In the genomic region with DNA sequence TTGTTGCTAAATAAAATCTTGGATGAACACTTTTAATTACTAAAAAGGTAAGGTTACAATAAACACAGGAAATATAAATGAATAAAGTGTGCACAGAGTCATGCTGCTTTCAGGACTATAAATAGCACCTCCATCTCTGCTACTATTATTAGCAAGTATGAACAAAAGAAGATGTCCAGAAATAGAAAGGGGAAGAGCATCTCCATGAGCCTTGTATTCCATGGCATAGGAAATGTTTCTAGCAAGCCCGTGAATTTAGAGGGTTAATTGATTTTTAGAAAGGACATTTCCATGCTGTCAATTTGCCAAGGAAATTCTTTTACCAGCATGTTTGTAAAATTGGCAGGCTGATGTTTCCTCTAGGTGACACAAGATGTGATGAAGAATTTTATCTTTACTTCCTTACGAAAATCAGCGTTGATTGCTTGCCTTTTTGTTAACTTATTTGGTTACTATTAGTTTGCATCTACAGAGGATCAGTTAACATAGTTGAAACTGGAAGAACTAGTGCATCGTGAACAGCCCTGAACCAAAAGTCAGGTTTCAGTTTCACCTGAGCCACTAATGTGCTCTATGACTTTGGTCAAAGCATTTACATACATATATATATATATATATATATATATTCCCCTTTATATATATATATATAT, we compare ENCODE assay signal across 15 cellular contexts. TPM values are rescaled to one million over a fixed set of nuclear protein-coding genes. Genes with fewer than 3 reads are reported as not detected.
A peak's percentile ranks its signal among the peaks of the same experiment; 100 is the strongest.
DNase-seq lines count a peak whose midpoint lies in the region; ATAC-seq and TF ChIP-seq lines count a peak whose summit lies in the region.
"Had no signal": no experiment of that assay in that cellular context is flagged by ENCODE, and none has a peak within 500 bp of the region (broad histone marks: within the 10 kb centered on the region; RNA-seq: fewer than 3 reads in every experiment).

No MANE protein-coding gene starts in this region.

- H2AFZ ChIP-seq in OCI-LY7 (ENCODE audit: low read length) (no peak overlapping the region), neuronal stem cell (ENCODE audit: low read length) (no peak overlapping the region)

- no peak overlapping the region for H3K9ac ChIP-seq in neuronal stem cell (ENCODE audit: low read depth, low read length, poor library complexity)

- TF ChIP-seq CTCF in OCI-LY7 (conservative IDR thresholded peaks at IDR 0.05; ENCODE audit: low read length), result no peak

- H3K4me2 ChIP-seq in OCI-LY7 (ENCODE audit: low read length), result peak overlapping the region; percentile 43
- no peak overlapping the region for H3K4me2 ChIP-seq in neuronal stem cell (ENCODE audit: insufficient read depth, low read length, poor library complexity, severe bottlenecking)

- peak; percentile 9 for DNase-seq in OCI-LY7 (ENCODE audit: low spot score)
- DNase-seq in neuronal stem cell (ENCODE audit: low spot score), result no peak
- no peak for DNase-seq in NCI-H146 treated with DMSO at 0.1 percent for 48 hours (lab: John Stamatoyannopoulos, UW; ENCODE audit: unreplicated experiment)
- DNase-seq in GM03348 (ENCODE audit: low spot score), result no peak
- no peak for DNase-seq in stimulated activated CD4-positive, alpha-beta T cell treated with anti-CD3 and anti-CD28 coated beads, Interleukin-4, amount 100 ng/mL, for 1 hour
- DNase-seq: activated CD8-positive, alpha-beta memory T cell treated with anti-CD3 and anti-CD28 coated beads for 24 hours; CD8-positive, alpha-beta T cell; effector CD8-positive, alpha-beta T cell; hypothalamus; NCI-H524; SW 1271 had no signal

- H2BK5ac ChIP-seq in neuronal stem cell (ENCODE audit: low read length), result no peak overlapping the region

- no peak overlapping the region for H3K4ac ChIP-seq in neuronal stem cell (ENCODE audit: low read length)

- BruUV-seq in OCI-LY7 (replicated peaks; lab: Mats Ljungman, UMichigan), result no TSS peak

- H4K20me1 ChIP-seq in OCI-LY7 (ENCODE audit: insufficient read depth, low read length), result no peaks in the 10 kb centered on the region

- no peaks in the 10 kb centered on the region for H3K9me3 ChIP-seq in OCI-LY7 (ENCODE audit: low read length)
- H3K9me3 ChIP-seq in neuronal stem cell (replicated peaks in 1 of 2; ENCODE audit: control insufficient read depth in 2 of 2, insufficient read depth in 1 of 2, low read depth in 1 of 2, low read length in 2 of 2), result no peaks in the 10 kb centered on the region

- POLR2A ChIA-PET in OCI-LY7 (lab: Charles Lee), result interaction anchor here (0.5 to 1.5 kb wide), 4 partner anchors 18 to 452 kb away, joined by 3 to 4 read pairs (median 4); no protein-coding TSS in a partner anchor

- no peak overlapping the region for H3K14ac ChIP-seq in neuronal stem cell (ENCODE audit: low read length)

- ATAC-seq in GM18517 (IDR thresholded peaks at IDR 0.05; ENCODE audit: unreplicated experiment) (peak; percentile 94), GM21381 (IDR thresholded peaks at IDR 0.05; ENCODE audit: unreplicated experiment) (peak; percentile 97), HG03039 (IDR thresholded peaks at IDR 0.05; ENCODE audit: unreplicated experiment) (peak; percentile 79)
- ATAC-seq: CD8-positive, alpha-beta T cell; stimulated activated memory B cell treated with anti-CD40 and anti-IgM and Interleukin-4, amounts not matched to agents 10 μg/mL and 1 μg/mL and 100 μg/mL, for 72 hours had no signal

- no peaks in the 10 kb centered on the region for H3K36me3 ChIP-seq in OCI-LY7 (ENCODE audit: insufficient read depth, low read length)
- no peaks in the 10 kb centered on the region for H3K36me3 ChIP-seq in neuronal stem cell (replicated peaks in 1 of 2; ENCODE audit: control insufficient read depth in 2 of 2, insufficient read depth in 2 of 2, low read length in 2 of 2)

- no CpG with 5 or more reads among the region's 4 CpGs for WGBS in neuronal stem cell (ENCODE audit: extremely low coverage in 2 of 2, insufficient read length in 2 of 2, insufficient replicate concordance in 1 of 2), 2 donors

- no peak overlapping the region for H2BK120ac ChIP-seq in neuronal stem cell (ENCODE audit: low read depth, low read length)

- CTCF ChIA-PET in OCI-LY7 (lab: Charles Lee; ENCODE audit: unreplicated experiment), result no interaction called here

- no peak overlapping the region for H3K27ac ChIP-seq in OCI-LY7 (ENCODE audit: low read depth, low read length, poor library complexity, severe bottlenecking)
- no peak overlapping the region for H3K27ac ChIP-seq in neuronal stem cell (replicated peaks; ENCODE audit: low read length)

- no peak overlapping the region for H2AK5ac ChIP-seq in neuronal stem cell (ENCODE audit: low read depth, low read length)

- intact Hi-C loops in OCI-LY7 (cut with micrococcal nuclease; ENCODE audit: unreplicated experiment), result no loop called here

- H3K23ac ChIP-seq in neuronal stem cell (ENCODE audit: low read depth, low read length, poor library complexity), result no peak overlapping the region

- H3K79me2 ChIP-seq in OCI-LY7 (ENCODE audit: insufficient read depth, low read depth, low read length), result no peaks in the 10 kb centered on the region

- H2BK15ac ChIP-seq in neuronal stem cell (ENCODE audit: low read length), result no peak overlapping the region

- H3K4me3 ChIP-seq in OCI-LY7 (ENCODE audit: low read depth, low read length, poor library complexity, severe bottlenecking) (no peak overlapping the region), neuronal stem cell (ENCODE audit: low read length in 2 of 2) (no peak overlapping the region)

- H4K8ac ChIP-seq in neuronal stem cell (ENCODE audit: low read depth, low read length), result no peak overlapping the region

- peaks cover 29% of the 10 kb centered on the region for H3K4me1 ChIP-seq in OCI-LY7 (ENCODE audit: insufficient read depth, low read length, poor library complexity, severe bottlenecking)
- H3K4me1 ChIP-seq in neuronal stem cell (ENCODE audit: control insufficient read depth in 2 of 2, insufficient read depth in 1 of 2, low read depth in 1 of 2, low read length in 2 of 2), result peaks cover 0 to 3% of the 10 kb centered on the region in 2 donors

- no peaks in the 10 kb centered on the region for H3K9me2 ChIP-seq in OCI-LY7 (ENCODE audit: insufficient read depth, low read length)

- no peak overlapping the region for H3K18ac ChIP-seq in neuronal stem cell (ENCODE audit: low read length)

- no peak overlapping the region for H4K91ac ChIP-seq in neuronal stem cell (ENCODE audit: low read depth, low read length, poor library complexity)

- no peaks in the 10 kb centered on the region for H3K27me3 ChIP-seq in neuronal stem cell (ENCODE audit: control insufficient read depth in 3 of 3, insufficient read depth in 3 of 3, low read depth in 1 of 3, low read length in 3 of 3)

- no peaks in the 10 kb centered on the region for H3K79me1 ChIP-seq in neuronal stem cell (ENCODE audit: low read depth, low read length)

- H2BK12ac ChIP-seq in neuronal stem cell (ENCODE audit: low read length), result no peak overlapping the region

RNA-seq across cellular contexts. Expression of a gene that starts 45.3 kb away (rescaled TPM):
- total RNA-seq in OCI-LY7 (2014; rRNA removed; shearing (Covaris generic)), result 1.1 and 2.3 TPM in 2 replicates
- 3.9 and 5.4 TPM in 2 replicates for total RNA-seq in OCI-LY7 (2022)
- 0.07 TPM for polyA plus RNA-seq in neuronal stem cell (2013, experiment 1 of 2)
- 0.07 TPM for polyA plus RNA-seq in neuronal stem cell (2013, experiment 2 of 2)
- total RNA-seq: CD8-positive, alpha-beta T cell had no signal
